ENCODE assay signal across 8 cellular contexts in genomic region chr11:9460322-9461067, GRCh38. TPM values are rescaled to one million over a fixed set of nuclear protein-coding genes. Genes with fewer than 3 reads are reported as not detected.
A peak's percentile ranks its signal among the peaks of the same experiment; 100 is the strongest.
DNase-seq lines count a peak whose midpoint lies in the region; ATAC-seq and TF ChIP-seq lines count a peak whose summit lies in the region.

Gene ZNF143 (plus strand): TSS chr11:9461012. CDS start chr11:9471309, 10,297 bp downstream.

- CTCF ChIA-PET in CD8-positive, alpha-beta T cell (lab: Charles Lee) = interaction anchor here (1.0 to 4.1 kb wide), 3 partner anchors 46 to 154 kb away, joined by 3 to 16 read pairs (median 4); no protein-coding TSS in a partner anchor

- peak; percentile 89 for ATAC-seq in CD8-positive, alpha-beta T cell
- peak; percentile 78 for ATAC-seq in GM19467 (IDR thresholded peaks at IDR 0.05; ENCODE audit: unreplicated experiment)
- ATAC-seq in lower lobe of right lung = peak; percentile 96 to 98

- no peaks in the 10 kb centered on the region for H3K9me3 Mint-ChIP-seq in CD8-positive, alpha-beta T cell

- peak within 1 kb of the TSS; percentile 98 for H3K27ac ChIP-seq in CD8-positive, alpha-beta T cell (ENCODE audit: low read depth, low read length)
- H3K27ac ChIP-seq in lower lobe of right lung = peak within 1 kb of the TSS; percentile 99

- peaks cover 9% of the 10 kb centered on the region for H3K36me3 Mint-ChIP-seq in CD8-positive, alpha-beta T cell

- no peaks in the 10 kb centered on the region for H3K27me3 ChIP-seq in CD8-positive, alpha-beta T cell (ENCODE audit: insufficient read depth, low read length)
- H3K27me3 ChIP-seq in lower lobe of right lung (ENCODE audit: low read depth) = no peaks in the 10 kb centered on the region

- POLR2A ChIA-PET in CD8-positive, alpha-beta T cell (lab: Charles Lee) = interaction anchor here (0.6 to 4.3 kb wide), 39 partner anchors 9 to 1397 kb away, joined by 3 to 50 read pairs (median 4); partner anchors contain the start of genes DENND5A, IPO7, RPL27A and SWAP70

- H3K4me1 ChIP-seq in CD8-positive, alpha-beta T cell (ENCODE audit: insufficient read depth, low read length) = peaks cover 31% of the 10 kb centered on the region
- peaks cover 23% of the 10 kb centered on the region for H3K4me1 ChIP-seq in lower lobe of right lung

- peak; percentile 99 to 100 (median 100) for DNase-seq in CD8-positive, alpha-beta T cell
- DNase-seq in HS-27A (ENCODE audit: low read depth) (peak; percentile 99), NK-92 (lab: John Stamatoyannopoulos, UW; ENCODE audit: unreplicated experiment) (peak; percentile 98), lower lobe of right lung (peak; percentile 100)
- DNase-seq in activated CD8-positive, alpha-beta memory T cell treated with anti-CD3 and anti-CD28 coated beads for 1 hour (ENCODE audit: extremely low read depth in 1 of 2, low read depth in 1 of 2) = peak; percentile 99 to 100
- DNase-seq in effector CD4-positive, alpha-beta T cell = peak; percentile 100
- peak; percentile 100 for DNase-seq in stimulated activated CD4-positive, alpha-beta T cell treated with anti-CD3 and anti-CD28 coated beads, TNF-alpha, amount 100 ng/mL, for 24 hours (ENCODE audit: low read depth in 3 of 3)

- H3K36me3 ChIP-seq in CD8-positive, alpha-beta T cell (ENCODE audit: insufficient read depth, low read length) = no peaks in the 10 kb centered on the region
- no peaks in the 10 kb centered on the region for H3K36me3 ChIP-seq in lower lobe of right lung

- peak within 1 kb of the TSS; percentile 97 for H3K27ac Mint-ChIP-seq in CD8-positive, alpha-beta T cell

- no peaks in the 10 kb centered on the region for H3K27me3 Mint-ChIP-seq in CD8-positive, alpha-beta T cell (ENCODE audit: low read depth)

- no peaks in the 10 kb centered on the region for H3K9me3 ChIP-seq in CD8-positive, alpha-beta T cell (ENCODE audit: low read length)
- H3K9me3 ChIP-seq in lower lobe of right lung = no peaks in the 10 kb centered on the region

- H3K4me3 Mint-ChIP-seq in CD8-positive, alpha-beta T cell = peak within 1 kb of the TSS; percentile 92

- TF ChIP-seq CTCF in CD8-positive, alpha-beta T cell (IDR thresholded peaks at IDR 0.05) = no peak
- no peak for TF ChIP-seq CTCF in lower lobe of right lung (IDR thresholded peaks at IDR 0.05)

- peak within 1 kb of the TSS; percentile 93 for H3K4me3 ChIP-seq in CD8-positive, alpha-beta T cell (ENCODE audit: low read depth, low read length)
- H3K4me3 ChIP-seq in lower lobe of right lung = peak within 1 kb of the TSS; percentile 90

- intact Hi-C loops in CD8-positive, alpha-beta T cell (cut with DNase I, micrococcal nuclease) = loop anchor here (1.0 to 5.0 kb wide), 17 partner anchors 76 to 1397 kb away; partner anchors contain the start of genes IPO7 (in 2 of the 2), RPL27A (in 2 of the 2), TMEM41B (in 2 of the 2) and TRIM66 (in 2 of the 2)
- intact Hi-C loops in lower lobe of right lung (cut with DNase I) = no loop called here

- H3K4me1 Mint-ChIP-seq in CD8-positive, alpha-beta T cell (ENCODE audit: low read depth) = peaks cover 33% of the 10 kb centered on the region

RNA-seq across cellular contexts. Expression of gene ZNF143, which starts in this region (rescaled TPM):
- total RNA-seq in CD8-positive, alpha-beta T cell = 10 to 100 TPM; 13.4 to 15.4 TPM
- 34.0 TPM for total RNA-seq in lower lobe of right lung

Comparison
In these comparisons a context has a peak if more than half of its experiments do, and no peak if none do; other contexts are left out.
1. Peak in every context shown above with its lines: DNase-seq, ATAC-seq, H3K4me3 ChIP-seq and H3K27ac ChIP-seq.